Comparison of ENCODE assay signal across 1 cellular context in genomic region chr2:9234680-9235387, GRCh38.
TF ChIP-seq lines count a peak whose summit lies in the region.

No MANE protein-coding gene starts in this region.

TF ChIP-seq in K562, 482 proteins besides CTCF, POLR2A, EP300 and RAD21 (continued from another document and continues in another):
- TF ChIP-seq PKNOX1 (IDR thresholded peaks at IDR 0.05) (no peak), ZNF124 (CRISPR knock-in tag; IDR thresholded peaks at IDR 0.05) (no peak), HDAC8 (tag; IDR thresholded peaks at IDR 0.05) (no peak), MXI1 (IDR thresholded peaks at IDR 0.05; ENCODE audit: low read depth, low read length) (no peak), ZNF695 (CRISPR knock-in tag; IDR thresholded peaks at IDR 0.05) (no peak), TRIM24 (IDR thresholded peaks at IDR 0.05) (0 out of 4 replicates have a peak, but pooled peaks of 1 of the 2 experiments have one; percentile 54), CREB3L1 (IDR thresholded peaks at IDR 0.05; ENCODE audit: borderline replicate concordance, low read depth) (no peak), ATF3 (IDR thresholded peaks at IDR 0.05) (peak; percentile 89), ATF3 (CRISPR knock-in tag; conservative IDR thresholded peaks at IDR 0.05) (no peak), ARID3A (IDR thresholded peaks at IDR 0.05; ENCODE audit: borderline replicate concordance, low read depth, low read length) (no peak), POLR3G (IDR thresholded peaks at IDR 0.05; ENCODE audit: extremely low read depth, insufficient read length, insufficient replicate concordance) (no peak), TCF3 (CRISPR knock-in tag; IDR thresholded peaks at IDR 0.05) (0 out of 2 replicates have a peak, but pooled peaks have one; percentile 17), ZNF318 (IDR thresholded peaks at IDR 0.05; ENCODE audit: borderline replicate concordance in 1 of 2, low read depth in 1 of 2) (no peak), HMBOX1 (IDR thresholded peaks at IDR 0.05) (0 out of 2 replicates have a peak, but pooled peaks have one; percentile 17), HNRNPL (IDR thresholded peaks at IDR 0.05; ENCODE audit: low read depth, low read length) (no peak), THRB (CRISPR knock-in tag; conservative IDR thresholded peaks at IDR 0.05) (no peak), IRF1 (CRISPR knock-in tag; IDR thresholded peaks at IDR 0.05; ENCODE audit: borderline replicate concordance) (no peak), FOXA3 (CRISPR knock-in tag; conservative IDR thresholded peaks at IDR 0.05 in 1 of 2, IDR thresholded peaks at IDR 0.05 in 1 of 2) (no peak), BACH1 (tag; IDR thresholded peaks at IDR 0.05) (peak; percentile 75), BRD9 (IDR thresholded peaks at IDR 0.05; ENCODE audit: low read depth, partially characterized antibody) (no peak), ZNF561 (CRISPR knock-in tag; conservative IDR thresholded peaks at IDR 0.05) (no peak), ZNF384 (IDR thresholded peaks at IDR 0.05; ENCODE audit: low read depth, low read length) (no peak), THAP7 (CRISPR knock-in tag; IDR thresholded peaks at IDR 0.05) (no peak), FOXP1 (CRISPR knock-in tag; IDR thresholded peaks at IDR 0.05) (no peak), ZC3H11A (IDR thresholded peaks at IDR 0.05; ENCODE audit: low read depth, low read length) (no peak), ZBTB12 (CRISPR knock-in tag; IDR thresholded peaks at IDR 0.05) (no peak), ZNF316 (IDR thresholded peaks at IDR 0.05) (peak; percentile 48; the same call in 1 of the 2 replicates), KLF13 (tag; IDR thresholded peaks at IDR 0.05; ENCODE audit: borderline replicate concordance, low read depth) (no peak), ZNF766 (CRISPR knock-in tag; conservative IDR thresholded peaks at IDR 0.05) (no peak), POLR2G (IDR thresholded peaks at IDR 0.05; ENCODE audit: low read depth, low read length) (no peak), DPF2 (IDR thresholded peaks at IDR 0.05) (peak; percentile 85), KAT2B (IDR thresholded peaks at IDR 0.05; ENCODE audit: low read depth, low read length) (no peak), GATAD2B (IDR thresholded peaks at IDR 0.05; ENCODE audit: borderline replicate concordance) (0 out of 2 replicates have a peak, but pooled peaks have one; percentile 21), ZNF239 (CRISPR knock-in tag; IDR thresholded peaks at IDR 0.05) (no peak), GATAD2A (IDR thresholded peaks at IDR 0.05) (no peak), SFPQ (IDR thresholded peaks at IDR 0.05; ENCODE audit: low read depth, low read length) (no peak)
